1 cellular context compared by ENCODE assay signal in the genomic region with DNA sequence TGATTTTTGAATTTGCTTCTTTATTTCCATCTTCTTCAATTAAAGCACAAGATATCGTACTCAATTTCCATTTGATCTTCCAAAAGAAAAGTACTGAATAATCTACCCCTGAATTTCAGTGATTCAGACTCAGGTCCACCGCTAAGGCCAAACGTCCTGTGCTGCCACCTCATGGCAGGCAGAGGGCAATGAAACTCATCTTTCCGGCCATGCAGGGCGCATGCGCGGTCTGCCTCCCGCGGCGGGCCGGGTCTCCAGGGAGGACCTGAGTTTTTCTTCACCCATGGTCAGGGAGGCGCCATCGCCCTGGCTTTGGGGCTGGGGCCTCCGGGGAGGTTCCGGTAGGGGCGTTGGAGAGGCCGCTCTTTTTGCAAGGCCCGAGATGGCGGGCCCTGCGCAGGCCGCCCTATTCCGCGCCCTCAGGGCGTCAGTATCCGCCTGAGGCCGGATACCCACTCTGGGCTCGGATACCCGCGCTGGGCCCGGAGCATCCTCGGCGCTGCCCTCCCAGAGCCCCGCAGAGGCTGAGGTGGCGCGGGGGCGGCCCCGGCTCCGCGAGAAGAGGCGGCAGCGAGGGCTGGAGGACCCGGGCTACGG.
TF ChIP-seq lines count a peak whose summit lies in the region.

No MANE protein-coding gene starts in this region.

TF ChIP-seq in endothelial cell of umbilical vein, 7 proteins besides CTCF, POLR2A, EP300 and RAD21:
- peak; percentile 26 for TF ChIP-seq POLR2AphosphoS5 (IDR thresholded peaks at IDR 0.05; ENCODE audit: insufficient read depth, low read depth, low read length)
